21 cellular contexts compared by ENCODE assay signal in genomic region chr11:57704932-57705331, GRCh38. TPM values are rescaled to one million over a fixed set of nuclear protein-coding genes. Genes with fewer than 3 reads are reported as not detected.
"Had no signal": no experiment of that assay in that cellular context is flagged by ENCODE, and none has a peak within 500 bp of the region (broad histone marks: within the 10 kb centered on the region; RNA-seq: fewer than 3 reads in every experiment).

No MANE protein-coding gene starts in this region.

- H3K27ac ChIP-seq: gastrocnemius medialis, heart left ventricle, sigmoid colon, spleen, uterus had no signal

- H3K9me3 ChIP-seq: gastrocnemius medialis, heart left ventricle, sigmoid colon, spleen, thyroid gland, uterus had no signal

- H3K27me3 Mint-ChIP-seq: activated CD4-positive, alpha-beta T cell treated with anti-CD3 and anti-CD28 coated beads, Interleukin-2, amount 10 ng/mL, durations not matched to agents 24 days and 14 days had no signal

- FAIRE-seq: astrocyte had no signal

- ATAC-seq: gastrocnemius medialis had no signal

- H3K9me3 Mint-ChIP-seq: activated CD4-positive, alpha-beta T cell treated with anti-CD3 and anti-CD28 coated beads, Interleukin-2, amount 10 ng/mL, durations not matched to agents 24 days and 14 days; endodermal cell had no signal

- H3K4me3 ChIP-seq: gastrocnemius medialis, heart left ventricle, sigmoid colon, spleen, thyroid gland, uterus had no signal

- H3K4me1 ChIP-seq: uterus had no signal

- H3K36me3 ChIP-seq: uterus had no signal

- H3K27me3 ChIP-seq: gastrocnemius medialis, heart left ventricle, sigmoid colon, spleen, thyroid gland, uterus had no signal

- H3K27ac Mint-ChIP-seq: activated CD4-positive, alpha-beta T cell treated with anti-CD3 and anti-CD28 coated beads, Interleukin-2, amount 10 ng/mL, durations not matched to agents 24 days and 14 days; endodermal cell had no signal

- DNase-seq: activated CD4-positive, alpha-beta T cell treated with anti-CD3 and anti-CD28 coated beads, Interleukin-2, amount 10 ng/mL, durations not matched to agents 24 days and 14 days; activated CD4-positive, CD25-positive, alpha-beta regulatory T cell; activated gamma-delta T cell; activated T-cell treated with anti-CD3 and anti-CD28 coated beads for 4 hours; endodermal cell; gastrocnemius medialis; heart left ventricle; sigmoid colon; spleen; thyroid gland; uterus had no signal

- H3K4me3 Mint-ChIP-seq: activated CD4-positive, alpha-beta T cell treated with anti-CD3 and anti-CD28 coated beads, Interleukin-2, amount 10 ng/mL, durations not matched to agents 24 days and 14 days; endodermal cell had no signal

RNA-seq across cellular contexts. Expression of gene BTBD18, which starts 46.7 kb away (rescaled TPM):
- total RNA-seq: activated CD4-positive, alpha-beta T cell treated with anti-CD3 and anti-CD28 coated beads, Interleukin-2, amount 10 ng/mL, durations not matched to agents 24 days and 14 days; astrocyte; dermis microvascular lymphatic vessel endothelial cell; endodermal cell; epithelial cell of proximal tubule; gastrocnemius medialis; heart left ventricle; lower leg skin; mesenteric fat pad; osteoblast; pulmonary artery endothelial cell; sigmoid colon; spleen; T-helper 2 cell treated with Interferon-gamma antibody and Interleukin-4, amounts not matched to agents 100 ng/mL and 5 ng/mL, for 36 hours; thyroid gland; uterus had no signal
- polyA plus RNA-seq: adipose tissue, neural cell, spleen had no signal
